In genomic region chr5:428754-429452, GRCh38 we compare ENCODE assay signal across 25 cellular contexts. TPM values are rescaled to one million over a fixed set of nuclear protein-coding genes. Genes with fewer than 3 reads are reported as not detected.
DNase-seq lines count a peak whose midpoint lies in the region; ATAC-seq and TF ChIP-seq lines count a peak whose summit lies in the region.
"Had no signal": no experiment of that assay in that cellular context is flagged by ENCODE, and none has a peak within 500 bp of the region (broad histone marks: within the 10 kb centered on the region; RNA-seq: fewer than 3 reads in every experiment).

No MANE protein-coding gene starts in this region.

- H3K4me2 ChIP-seq in IMR-90 (ENCODE audit: low read depth, low read length) (no peak overlapping the region), fibroblast of lung (ENCODE audit: extremely low read depth, insufficient read depth, low read length) (no peak overlapping the region)
- H3K4me2 ChIP-seq: A549 had no signal

- H3K18ac ChIP-seq in IMR-90 (ENCODE audit: low read depth, low read length), result no peak overlapping the region

- H3K9ac ChIP-seq in IMR-90 (ENCODE audit: low read depth, low read length) (no peak overlapping the region), fibroblast of lung (ENCODE audit: insufficient read depth, low read length) (no peak overlapping the region)

- no peak overlapping the region for H3K23ac ChIP-seq in IMR-90 (ENCODE audit: low read depth, low read length)

- no peaks in the 10 kb centered on the region for H3K79me2 ChIP-seq in fibroblast of lung (ENCODE audit: control insufficient read depth, insufficient read depth, low read length)

- H3K4me3 Mint-ChIP-seq in activated CD4-positive, alpha-beta memory T cell treated with anti-CD3 and anti-CD28 coated beads, Interleukin-2, amount 10 ng/mL, durations not matched to agents 7 days and 5 days, result no peak overlapping the region
- no peak overlapping the region for H3K4me3 Mint-ChIP-seq in activated CD4-positive, alpha-beta memory T cell treated with anti-CD3 and anti-CD28 coated beads for 36 hours
- H3K4me3 Mint-ChIP-seq in stimulated activated memory B cell treated with anti-CD40 and anti-IgM and Interleukin-4, amounts not matched to agents 10 μg/mL and 1 μg/mL and 100 μg/mL, for 72 hours, result no peak overlapping the region
- H3K4me3 Mint-ChIP-seq: activated T-cell treated with anti-CD3 and anti-CD28 coated beads, Interleukin-2, amount 50 U/mL, for 24 hours; CD4-positive, alpha-beta T cell; dendritic cell treated with granulocyte-macrophage colony-stimulating factor and Interleukin-4, amounts not matched to agents 40 ng/mL and 50 ng/mL, for 4 days; immature natural killer cell; nephron had no signal

- H3K27ac Mint-ChIP-seq in activated CD4-positive, alpha-beta memory T cell treated with anti-CD3 and anti-CD28 coated beads, Interleukin-2, amount 10 ng/mL, durations not matched to agents 7 days and 5 days, result no peak overlapping the region
- no peak overlapping the region for H3K27ac Mint-ChIP-seq in activated CD4-positive, alpha-beta memory T cell treated with anti-CD3 and anti-CD28 coated beads for 36 hours
- peak overlapping the region; percentile 22 for H3K27ac Mint-ChIP-seq in stimulated activated memory B cell treated with anti-CD40 and anti-IgM and Interleukin-4, amounts not matched to agents 10 μg/mL and 1 μg/mL and 100 μg/mL, for 72 hours
- H3K27ac Mint-ChIP-seq: CD4-positive, alpha-beta T cell; dendritic cell treated with granulocyte-macrophage colony-stimulating factor and Interleukin-4, amounts not matched to agents 40 ng/mL and 50 ng/mL, for 4 days; immature natural killer cell had no signal

- WGBS in IMR-90 (ENCODE audit: extremely low coverage in 2 of 2, insufficient read length in 1 of 2), 2 experiments, result 99% methylated on average over 9 of the region's 22 CpGs; no CpG with 5 or more reads in 1 of the 2 experiments

- no peak overlapping the region for H4K5ac ChIP-seq in IMR-90 (ENCODE audit: low read depth, low read length)

- peaks cover 4 to 47% of the 10 kb centered on the region in 2 experiments for H3K79me1 ChIP-seq in IMR-90 (ENCODE audit: low read depth in 1 of 2, low read length in 2 of 2)

- no peaks in the 10 kb centered on the region for H3K9me3 ChIP-seq in IMR-90 (ENCODE audit: control insufficient read depth, insufficient read depth, low read length)
- no peaks in the 10 kb centered on the region for H3K9me3 ChIP-seq in fibroblast of lung (ENCODE audit: control insufficient read depth, insufficient read depth, low read depth, low read length)
- H3K9me3 ChIP-seq: A549, pancreas, SJSA1, testis had no signal

- H2BK5ac ChIP-seq in IMR-90 (ENCODE audit: low read depth, low read length, poor library complexity, severe bottlenecking), result no peak overlapping the region

- peaks cover 8% of the 10 kb centered on the region for H3K36me3 Mint-ChIP-seq in activated CD4-positive, alpha-beta memory T cell treated with anti-CD3 and anti-CD28 coated beads, Interleukin-2, amount 10 ng/mL, durations not matched to agents 7 days and 5 days (ENCODE audit: low read depth)
- peaks cover 2% of the 10 kb centered on the region for H3K36me3 Mint-ChIP-seq in activated CD4-positive, alpha-beta memory T cell treated with anti-CD3 and anti-CD28 coated beads for 36 hours
- H3K36me3 Mint-ChIP-seq in stimulated activated memory B cell treated with anti-CD40 and anti-IgM and Interleukin-4, amounts not matched to agents 10 μg/mL and 1 μg/mL and 100 μg/mL, for 72 hours, result peaks cover 80% of the 10 kb centered on the region
- H3K36me3 Mint-ChIP-seq: immature natural killer cell had no signal

- H3K27ac ChIP-seq in IMR-90 (ENCODE audit: insufficient read depth, low read length), result no peak overlapping the region
- peak overlapping the region; percentile 64 for H3K27ac ChIP-seq in fibroblast of lung (ENCODE audit: insufficient read depth, low read length)
- H3K27ac ChIP-seq: A549, pancreas, SJSA1, testis had no signal

- no peak overlapping the region for H4K8ac ChIP-seq in IMR-90 (ENCODE audit: low read depth in 2 of 2, low read length in 2 of 2)

- H3K9me1 ChIP-seq in IMR-90 (ENCODE audit: insufficient read depth, low read length), result peaks cover 9% of the 10 kb centered on the region; the same call in 1 of the 2 replicates

- CTCF ChIA-PET in activated CD4-positive, alpha-beta memory T cell treated with anti-CD3 and anti-CD28 coated beads, Interleukin-2, amount 10 ng/mL, durations not matched to agents 7 days and 5 days (lab: Charles Lee), result interaction anchor here (1.4 to 2.8 kb wide), 2 partner anchors 109 to 112 kb away, joined by 6 to 8 read pairs; no protein-coding TSS in a partner anchor
- CTCF ChIA-PET in activated CD4-positive, alpha-beta memory T cell treated with anti-CD3 and anti-CD28 coated beads for 36 hours (lab: Charles Lee), result interaction anchor here (0.9 to 1.5 kb wide), 3 partner anchors 18 to 240 kb away, joined by 4 to 7 read pairs (median 5); no protein-coding TSS in a partner anchor
- CTCF ChIA-PET in IMR-90 (lab: Yijun Ruan, JAX), result interaction anchor here (0.7 kb wide), 1 partner anchor 225 kb away, joined by 3 read pairs; no protein-coding TSS in a partner anchor

- no peaks in the 10 kb centered on the region for H3K9me3 Mint-ChIP-seq in activated CD4-positive, alpha-beta memory T cell treated with anti-CD3 and anti-CD28 coated beads, Interleukin-2, amount 10 ng/mL, durations not matched to agents 7 days and 5 days
- no peaks in the 10 kb centered on the region for H3K9me3 Mint-ChIP-seq in activated CD4-positive, alpha-beta memory T cell treated with anti-CD3 and anti-CD28 coated beads for 36 hours
- peaks cover 11% of the 10 kb centered on the region for H3K9me3 Mint-ChIP-seq in stimulated activated memory B cell treated with anti-CD40 and anti-IgM and Interleukin-4, amounts not matched to agents 10 μg/mL and 1 μg/mL and 100 μg/mL, for 72 hours
- H3K9me3 Mint-ChIP-seq: activated T-cell treated with anti-CD3 and anti-CD28 coated beads, Interleukin-2, amount 50 U/mL, for 24 hours; CD4-positive, alpha-beta T cell; immature natural killer cell; nephron had no signal

- H3K36me3 ChIP-seq in IMR-90 (ENCODE audit: control insufficient read depth, insufficient read depth, low read length) (peaks cover 56% of the 10 kb centered on the region), fibroblast of lung (ENCODE audit: control insufficient read depth, insufficient read depth, low read length) (peaks cover 19% of the 10 kb centered on the region)
- H3K36me3 ChIP-seq: pancreas had no signal

- H3K27me3 Mint-ChIP-seq in activated CD4-positive, alpha-beta memory T cell treated with anti-CD3 and anti-CD28 coated beads, Interleukin-2, amount 10 ng/mL, durations not matched to agents 7 days and 5 days, result no peaks in the 10 kb centered on the region
- H3K27me3 Mint-ChIP-seq in activated CD4-positive, alpha-beta memory T cell treated with anti-CD3 and anti-CD28 coated beads for 36 hours, result peaks cover 16% of the 10 kb centered on the region
- peaks cover 66% of the 10 kb centered on the region for H3K27me3 Mint-ChIP-seq in stimulated activated memory B cell treated with anti-CD40 and anti-IgM and Interleukin-4, amounts not matched to agents 10 μg/mL and 1 μg/mL and 100 μg/mL, for 72 hours

- POLR2A ChIA-PET in activated CD4-positive, alpha-beta memory T cell treated with anti-CD3 and anti-CD28 coated beads, Interleukin-2, amount 10 ng/mL, durations not matched to agents 7 days and 5 days (lab: Charles Lee), result no interaction called here
- POLR2A ChIA-PET in activated CD4-positive, alpha-beta memory T cell treated with anti-CD3 and anti-CD28 coated beads for 36 hours (lab: Charles Lee), result no interaction called here
- POLR2A ChIA-PET in IMR-90 (lab: Charles Lee; ENCODE audit: unreplicated experiment), result no interaction called here

- intact Hi-C loops in activated CD4-positive, alpha-beta memory T cell treated with anti-CD3 and anti-CD28 coated beads for 36 hours (cut with micrococcal nuclease), result loop anchor here (5.0 kb wide), 1 partner anchor 242 kb away; no protein-coding TSS in a partner anchor
- intact Hi-C loops in IMR-90 (cut with micrococcal nuclease), result no loop called here

- dilution Hi-C loops in IMR-90 (cut with HindIII; ENCODE audit: low sequenced_read_pairs, unreplicated experiment), result no loop called here

- H3K27me3 ChIP-seq in IMR-90 (ENCODE audit: control insufficient read depth, insufficient read depth, low read length) (no peaks in the 10 kb centered on the region), fibroblast of lung (ENCODE audit: control insufficient read depth, insufficient read depth, low read length) (no peaks in the 10 kb centered on the region)
- H3K27me3 ChIP-seq: pancreas, SJSA1, testis had no signal

- 0 out of 2 replicates have a peak overlapping the region, but pooled peaks have one; percentile 27 for H2AK5ac ChIP-seq in IMR-90 (ENCODE audit: low read depth, low read length)

- H3K14ac ChIP-seq in IMR-90 (replicated peaks; ENCODE audit: low read depth, low read length), result no peak overlapping the region

- peaks cover 14% of the 10 kb centered on the region for H3K4me1 Mint-ChIP-seq in activated CD4-positive, alpha-beta memory T cell treated with anti-CD3 and anti-CD28 coated beads, Interleukin-2, amount 10 ng/mL, durations not matched to agents 7 days and 5 days
- H3K4me1 Mint-ChIP-seq in activated CD4-positive, alpha-beta memory T cell treated with anti-CD3 and anti-CD28 coated beads for 36 hours (ENCODE audit: low read depth), result no peaks in the 10 kb centered on the region
- peaks cover 41% of the 10 kb centered on the region for H3K4me1 Mint-ChIP-seq in stimulated activated memory B cell treated with anti-CD40 and anti-IgM and Interleukin-4, amounts not matched to agents 10 μg/mL and 1 μg/mL and 100 μg/mL, for 72 hours

- no peak overlapping the region for H3K56ac ChIP-seq in IMR-90 (ENCODE audit: extremely low read depth, insufficient read depth, low read length)

- no peaks in the 10 kb centered on the region for H4K20me1 ChIP-seq in IMR-90 (ENCODE audit: insufficient read depth, low read length)
- H4K20me1 ChIP-seq in fibroblast of lung (ENCODE audit: control insufficient read depth, extremely low read depth, insufficient read depth, low read length), result no peaks in the 10 kb centered on the region

- ATAC-seq in IMR-90 (ENCODE audit: low read depth) (no peak), HG03095 (IDR thresholded peaks at IDR 0.05; ENCODE audit: unreplicated experiment) (no peak)
- no peak for ATAC-seq in stimulated activated memory B cell treated with anti-CD40 and anti-IgM and Interleukin-4, amounts not matched to agents 10 μg/mL and 1 μg/mL and 100 μg/mL, for 72 hours
- ATAC-seq: A549; stimulated activated naive CD8-positive, alpha-beta T cell treated with anti-CD3 and anti-CD28 coated beads, Interleukin-15, Interleukin-2, amounts not matched to agents 100 U/mL and 50 U/mL, for 24 hours had no signal

- H4K91ac ChIP-seq in IMR-90 (ENCODE audit: insufficient read depth, low read depth, low read length), result no peak overlapping the region; the same call in 1 of the 2 replicates

- H3K4me1 ChIP-seq in IMR-90 (ENCODE audit: control insufficient read depth, insufficient read depth, low read length) (peaks cover 14% of the 10 kb centered on the region), fibroblast of lung (ENCODE audit: control insufficient read depth, extremely low read depth, insufficient read depth, low read length) (peaks cover 17% of the 10 kb centered on the region)
- H3K4me1 ChIP-seq: pancreas, testis had no signal

- 0 out of 2 replicates have a peak overlapping the region, but pooled peaks have one; percentile 2 for H2BK120ac ChIP-seq in IMR-90 (ENCODE audit: low read depth, low read length)

- peak overlapping the region; percentile 48 for H2AK9ac ChIP-seq in IMR-90 (replicated peaks; ENCODE audit: low read depth, low read length, poor library complexity)

- no peak for TF ChIP-seq CTCF in IMR-90 (conservative IDR thresholded peaks at IDR 0.05; ENCODE audit: low read depth, low read length)
- TF ChIP-seq CTCF in fibroblast of lung (conservative IDR thresholded peaks at IDR 0.05 in 1 of 2, IDR thresholded peaks at IDR 0.05 in 1 of 2; ENCODE audit: low read depth in 1 of 2, low read length in 2 of 2), result no peak
- TF ChIP-seq CTCF in foreskin fibroblast (IDR thresholded peaks at IDR 0.05; ENCODE audit: low read depth, low read length), result no peak

- in situ Hi-C loops in IMR-90 (cut with MboI; ENCODE audit: low sequenced_read_pairs), result no loop called here

- peak; percentile 15 for DNase-seq in activated CD4-positive, alpha-beta memory T cell treated with anti-CD3 and anti-CD28 coated beads, Interleukin-2, amount 10 ng/mL, durations not matched to agents 7 days and 5 days
- DNase-seq in activated CD4-positive, alpha-beta memory T cell treated with anti-CD3 and anti-CD28 coated beads for 36 hours, result no peak
- DNase-seq in IMR-90 (no peak), fibroblast of lung (ENCODE audit: low read depth in 2 of 2) (no peak), NCI-H2227 (lab: John Stamatoyannopoulos, UW; ENCODE audit: unreplicated experiment) (no peak), foreskin fibroblast (no peak)
- DNase-seq: AML-193; central memory CD4-positive, alpha-beta T cell; immature natural killer cell; left colon; NCI-H1105 treated with DMSO at 0.1 percent for 48 hours; NCI-H187 treated with DMSO at 0.1 percent for 48 hours; NCI-H510A; stimulated activated CD4-positive, alpha-beta T cell treated with anti-CD3 and anti-CD28 coated beads, Interleukin-1b, Interleukin-23, amount 100 ng/mL, for 48 hours; stimulated activated naive CD8-positive, alpha-beta T cell treated with anti-CD3 and anti-CD28 coated beads, Interleukin-15, Interleukin-2, amounts not matched to agents 100 U/mL and 50 U/mL, for 24 hours had no signal

- BruUV-seq in IMR-90 (replicated peaks; lab: Mats Ljungman, UMichigan), result no TSS peak

- no peak for TF ChIP-seq RAD21 in IMR-90 (IDR thresholded peaks at IDR 0.05; ENCODE audit: low read length)

- no peak for TF ChIP-seq POLR2A in IMR-90 (IDR thresholded peaks at IDR 0.05; ENCODE audit: low read depth, low read length)

- H3K4me3 ChIP-seq in IMR-90 (ENCODE audit: insufficient read depth, low read depth, low read length), result no peak overlapping the region
- no peak overlapping the region for H3K4me3 ChIP-seq in fibroblast of lung (replicated peaks in 1 of 4; ENCODE audit: control extremely low read depth in 1 of 4, insufficient read depth in 1 of 4, low read depth in 3 of 4, low read length in 4 of 4)
- no peak overlapping the region for H3K4me3 ChIP-seq in foreskin fibroblast (ENCODE audit: low read depth in 1 of 2, low read length in 2 of 2)
- H3K4me3 ChIP-seq: A549, pancreas, SJSA1, testis had no signal

- H2AFZ ChIP-seq in IMR-90 (replicated peaks; ENCODE audit: low read length, poor library complexity) (no peak overlapping the region), fibroblast of lung (ENCODE audit: low read length) (no peak overlapping the region)

- 0 out of 2 replicates have a peak overlapping the region, but pooled peaks have one; percentile 2 for H3K4ac ChIP-seq in IMR-90 (ENCODE audit: low read depth, low read length)

- no peak overlapping the region for H2BK20ac ChIP-seq in IMR-90 (ENCODE audit: low read depth, low read length)

- H2BK15ac ChIP-seq in IMR-90 (ENCODE audit: low read depth, low read length), result no peak overlapping the region; the same call in 2 of the 3 replicates

RNA-seq across cellular contexts. Expression of gene EXOC3, which starts 14.1 kb away (rescaled TPM):
- total RNA-seq in activated CD4-positive, alpha-beta memory T cell treated with anti-CD3 and anti-CD28 coated beads, Interleukin-2, amount 10 ng/mL, durations not matched to agents 7 days and 5 days, result 10 to 100 TPM; 67.7 to 68.8 TPM
- total RNA-seq in activated CD4-positive, alpha-beta memory T cell treated with anti-CD3 and anti-CD28 coated beads for 36 hours, result 10 to 100 TPM; 49.9 to 54.5 TPM
- total RNA-seq in IMR-90 (2012; rRNA removed) (47.5 and 50.8 TPM in 2 replicates), fibroblast of lung (34.5 and 36.5 TPM in 2 replicates)
- polyA plus RNA-seq in IMR-90 (2012; rRNA removed) (34.0 and 35.1 TPM in 2 replicates), fibroblast of lung (19.9 and 24.3 TPM in 2 replicates)
- polyA plus RNA-seq in IMR-90 (2012; cell fraction: cytosol; rRNA removed), result 15.1 and 18.7 TPM in 2 replicates
- 108 and 144 TPM in 2 replicates for polyA plus RNA-seq in IMR-90 (2012; cell fraction: nucleus; rRNA removed; ENCODE audit: low replicate concordance)
- polyA plus RNA-seq in fibroblast of lung (2012), result 36.3 and 49.1 TPM in 2 replicates
- 38.8 and 41.0 TPM in 2 replicates for polyA minus RNA-seq in fibroblast of lung (ENCODE audit: low replicate concordance)
